Comparison of ENCODE assay signal across 8 cellular contexts in the genomic region with DNA sequence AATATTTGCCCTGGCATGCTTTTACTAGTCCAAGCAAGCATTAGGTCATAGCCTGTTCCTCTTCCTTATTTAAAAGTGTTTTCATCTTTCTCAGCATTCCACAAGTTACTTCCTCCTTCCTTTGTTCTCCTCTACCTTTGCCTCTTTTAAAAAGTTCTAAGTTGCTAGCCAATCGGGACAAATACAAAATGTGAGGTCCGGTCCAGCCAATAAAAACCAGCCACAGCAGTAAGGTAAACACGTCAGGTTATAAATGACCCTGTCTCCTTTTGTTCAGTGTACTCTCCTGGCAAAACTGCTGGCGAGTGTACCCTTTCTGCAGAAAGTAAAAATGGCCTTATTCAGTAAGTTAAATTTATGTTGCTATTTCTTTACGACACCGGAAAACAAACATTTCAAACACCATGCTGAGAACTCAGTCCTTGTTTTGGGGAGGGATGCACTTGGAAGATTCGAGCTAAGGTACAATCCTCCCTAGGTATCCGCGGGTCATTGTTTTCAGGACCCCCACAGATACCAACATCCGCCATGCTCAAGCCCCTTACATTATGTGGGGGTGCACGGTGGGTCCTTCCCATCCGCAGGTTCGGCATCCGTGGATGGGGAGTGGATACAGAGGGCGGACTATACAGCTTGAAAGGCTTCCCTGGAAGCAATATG. TPM values are rescaled to one million over a fixed set of nuclear protein-coding genes. Genes with fewer than 3 reads are reported as not detected.
A peak's percentile ranks its signal among the peaks of the same experiment; 100 is the strongest.
DNase-seq lines count a peak whose midpoint lies in the region; ATAC-seq and TF ChIP-seq lines count a peak whose summit lies in the region.
"Not testable (repeated sequence)": the region's sequence is repeated elsewhere in the genome, so short reads cannot be mapped to it uniquely, and the experiment has no call there.

No MANE protein-coding gene starts in this region.

- H2BK5ac ChIP-seq in trophoblast cell (ENCODE audit: low read depth, low read length, poor library complexity) = not testable (repeated sequence)

- not testable (repeated sequence) for H3K27me3 ChIP-seq in MG63; lower lobe of right lung (ENCODE audit: low read depth); trophoblast cell (ENCODE audit: insufficient read depth, low read length); tibial nerve

- peak overlapping the region; percentile 24 for H3K9ac ChIP-seq in trophoblast cell (ENCODE audit: low read length)

- not testable (repeated sequence) for H2BK120ac ChIP-seq in trophoblast cell (ENCODE audit: insufficient read depth, low read length, poor library complexity)

- CTCF ChIA-PET in activated B cell treated with CpG ODN at 0.5 μM for 24 hours (lab: Charles Lee) = interaction anchor here (1.0 to 2.0 kb wide), 6 partner anchors 19 to 262 kb away, joined by 3 to 10 read pairs (median 4); no protein-coding TSS in a partner anchor

- H3K4me1 ChIP-seq in lower lobe of right lung (peaks cover 28% of the 10 kb centered on the region), tibial nerve (peaks cover 0 to 36% (median 13%) of the 10 kb centered on the region in 4 donors)
- H3K4me1 ChIP-seq in trophoblast cell (ENCODE audit: control insufficient read depth in 1 of 2, insufficient read depth in 2 of 2, low read length in 2 of 2) = not testable (repeated sequence)

- not testable (repeated sequence) for TF ChIP-seq EP300 in tibial nerve (IDR thresholded peaks at IDR 0.05)

- H3K4me3 Mint-ChIP-seq in activated B cell treated with CpG ODN at 0.5 μM for 24 hours (peak overlapping the region; percentile 99), brain (peak overlapping the region; percentile 86 to 100 (median 98))

- intact Hi-C loops in activated B cell treated with CpG ODN at 0.5 μM for 24 hours (cut with micrococcal nuclease) = loop anchor here (1.0 to 5.0 kb wide), 7 partner anchors 61 to 1483 kb away; a partner anchor contains a TSS
- intact Hi-C loops in lower lobe of right lung (cut with DNase I) = not testable (repeated sequence)

- TF ChIP-seq POLR2A in tibial nerve (IDR thresholded peaks at IDR 0.05) = not testable (repeated sequence)

- TF ChIP-seq CTCF in activated B cell treated with CpG ODN at 0.5 μM for 24 hours (IDR thresholded peaks at IDR 0.05); brain (conservative IDR thresholded peaks at IDR 0.05); fibroblast of the aortic adventitia (IDR thresholded peaks at IDR 0.05; ENCODE audit: insufficient read depth, low read length); lower lobe of right lung (IDR thresholded peaks at IDR 0.05); tibial nerve (IDR thresholded peaks at IDR 0.05): not testable (repeated sequence)

- not testable (repeated sequence) for H3K14ac ChIP-seq in trophoblast cell (ENCODE audit: low read length)

- peak overlapping the region; percentile 80 for H2AFZ ChIP-seq in trophoblast cell (ENCODE audit: insufficient read depth, low read length, poor library complexity)

- H3K4me1 Mint-ChIP-seq in activated B cell treated with CpG ODN at 0.5 μM for 24 hours (peaks cover 31% of the 10 kb centered on the region), brain (peaks cover 47% of the 10 kb centered on the region)

- peak overlapping the region; percentile 95 for H4K8ac ChIP-seq in trophoblast cell (ENCODE audit: low read depth, low read length)

- H3K79me2 ChIP-seq in trophoblast cell (ENCODE audit: control insufficient read depth, insufficient read depth, low read length, poor library complexity) = peaks cover 16% of the 10 kb centered on the region

- H3K79me1 ChIP-seq in trophoblast cell (ENCODE audit: low read length) = not testable (repeated sequence)

- POLR2A ChIA-PET in activated B cell treated with CpG ODN at 0.5 μM for 24 hours (lab: Charles Lee) = interaction anchor here (0.5 to 2.2 kb wide), 4 partner anchors 178 to 629 kb away, joined by 4 to 14 read pairs (median 8); a partner anchor contains a TSS

- WGBS in trophoblast cell (ENCODE audit: extremely low coverage, insufficient coverage, insufficient read length) = no CpG with 5 or more reads among the region's 15 CpGs
- 57 to 63% methylated on average over 15 of the region's 15 CpGs for WGBS in tibial nerve, 2 donors

- H3K27ac ChIP-seq in lower lobe of right lung (peak overlapping the region; percentile 91), trophoblast cell (ENCODE audit: low read depth, low read length) (peak overlapping the region; percentile 40), tibial nerve (peak overlapping the region; percentile 54 to 91 (median 90))

- H4K12ac ChIP-seq in trophoblast cell (ENCODE audit: low read depth, low read length) = peak overlapping the region; percentile 10

- not testable (repeated sequence) for H3K27me3 Mint-ChIP-seq in activated B cell treated with CpG ODN at 0.5 μM for 24 hours, brain

- H3K27ac Mint-ChIP-seq in activated B cell treated with CpG ODN at 0.5 μM for 24 hours (peak overlapping the region; percentile 79), brain (peak overlapping the region; percentile 90 to 99 (median 95))

- not testable (repeated sequence) for H3K9me3 ChIP-seq in MG63; lower lobe of right lung; trophoblast cell (ENCODE audit: insufficient read depth, low read depth, low read length); tibial nerve

- not testable (repeated sequence) for H3K4ac ChIP-seq in trophoblast cell (ENCODE audit: low read depth, low read length)

- H3K36me3 ChIP-seq in MG63 (peaks cover 23% of the 10 kb centered on the region), lower lobe of right lung (peaks cover 20% of the 10 kb centered on the region), trophoblast cell (ENCODE audit: control insufficient read depth in 1 of 2, insufficient read depth in 2 of 2, low read length in 2 of 2) (peaks cover 10 to 16% of the 10 kb centered on the region in 2 experiments), tibial nerve (peaks cover 0 to 19% (median under 1%) of the 10 kb centered on the region in 3 donors)

- H3K36me3 Mint-ChIP-seq in activated B cell treated with CpG ODN at 0.5 μM for 24 hours (ENCODE audit: low read depth) (peaks cover 17% of the 10 kb centered on the region), brain (peaks cover 16% of the 10 kb centered on the region)

- not testable (repeated sequence) for H3K9me3 Mint-ChIP-seq in activated B cell treated with CpG ODN at 0.5 μM for 24 hours, brain

- not testable (repeated sequence) for H3K23ac ChIP-seq in trophoblast cell (ENCODE audit: low read length)

- ATAC-seq in activated B cell treated with CpG ODN at 0.5 μM for 24 hours (ENCODE audit: low read depth) = not testable (repeated sequence)
- ATAC-seq in lower lobe of right lung = peak in 1 of 2 donors; percentile 57

- not testable (repeated sequence) for H2AK5ac ChIP-seq in trophoblast cell (ENCODE audit: low read length)

- peak; percentile 61 for DNase-seq in DMS53 (lab: John Stamatoyannopoulos, UW)
- DNase-seq in MG63; activated B cell treated with CpG ODN at 0.5 μM for 24 hours; fibroblast of the aortic adventitia (ENCODE audit: low read depth); lower lobe of right lung; trophoblast cell; tibial nerve (ENCODE audit: low spot score in 2 of 2): not testable (repeated sequence)

- peak overlapping the region; percentile 58 for H3K4me2 ChIP-seq in trophoblast cell (ENCODE audit: low read length)

- H2BK12ac ChIP-seq in trophoblast cell (ENCODE audit: low read length) = not testable (repeated sequence)

- peak overlapping the region; percentile 95 for H3K4me3 ChIP-seq in MG63
- peak overlapping the region; percentile 18 for H3K4me3 ChIP-seq in fibroblast of the aortic adventitia (ENCODE audit: low read depth, low read length)
- peak overlapping the region; percentile 100 for H3K4me3 ChIP-seq in lower lobe of right lung
- peak overlapping the region; percentile 10 for H3K4me3 ChIP-seq in trophoblast cell (ENCODE audit: low read depth, low read length)
- H3K4me3 ChIP-seq in tibial nerve = peak overlapping the region in 3 of 4 donors; percentile 85 to 97 (median 96)

- peak overlapping the region; percentile 42 for H4K91ac ChIP-seq in trophoblast cell (ENCODE audit: low read depth, low read length)

- not testable (repeated sequence) for H3K18ac ChIP-seq in trophoblast cell (ENCODE audit: low read length)

RNA-seq across cellular contexts. Expression of a gene that starts 0.6 kb away (rescaled TPM):
- 65.1 and 90.6 TPM in 2 replicates for total RNA-seq in MG63 (2014; rRNA removed; shearing (Covaris generic); ENCODE audit: low replicate concordance)
- 31.0 and 33.3 TPM in 2 replicates for total RNA-seq in activated B cell treated with CpG ODN at 0.5 μM for 24 hours
- 22.0 TPM for polyA plus RNA-seq in brain (ENCODE audit: insufficient read depth, low read depth, low replicate concordance)
- 73.2 and 87.9 TPM in 2 replicates for total RNA-seq in fibroblast of the aortic adventitia (ENCODE audit: low replicate concordance)
- total RNA-seq in lower lobe of right lung = 25.1 TPM
- 33.4 and 34.2 TPM in 2 replicates for polyA plus RNA-seq in trophoblast cell (2013)
- 10 to 100 TPM; 23.2 to 57.5 (median 45.8) TPM for total RNA-seq in tibial nerve

RNA-seq across cellular contexts. Expression of a gene that starts 5.1 kb away (rescaled TPM):
- 103 and 107 TPM in 2 replicates for total RNA-seq in MG63 (2014; rRNA removed; shearing (Covaris generic); ENCODE audit: low replicate concordance)
- 0.95 and 1.8 TPM in 2 replicates for total RNA-seq in activated B cell treated with CpG ODN at 0.5 μM for 24 hours
- 57.0 TPM for polyA plus RNA-seq in brain (ENCODE audit: insufficient read depth, low read depth, low replicate concordance)
- total RNA-seq in fibroblast of the aortic adventitia (ENCODE audit: low replicate concordance) = 33.6 and 67.5 TPM in 2 replicates
- 23.7 TPM for total RNA-seq in lower lobe of right lung
- polyA plus RNA-seq in trophoblast cell (2013) = 102 and 105 TPM in 2 replicates
- 10 to 100 TPM; 20.7 to 41.0 (median 32.9) TPM for total RNA-seq in tibial nerve

Comparison
In these comparisons a context has a peak if more than half of its experiments do, and no peak if none do; other contexts are left out.
1. H3K4me3 ChIP-seq: peak in every context shown above with its lines; median percentile 100 in lower lobe of right lung; 96 in tibial nerve; 95 in MG63; 18 in fibroblast of the aortic adventitia; 10 in trophoblast cell.
2. H3K27ac ChIP-seq: peak in every context shown above with its lines; median percentile 91 in lower lobe of right lung; 90 in tibial nerve; 40 in trophoblast cell.